Comparison of ENCODE assay signal across 31 cellular contexts in genomic region chr1:60008500-60008899, GRCh38.
"Had no signal": no experiment of that assay in that cellular context is flagged by ENCODE, and none has a peak within 500 bp of the region (broad histone marks: within the 10 kb centered on the region; RNA-seq: fewer than 3 reads in every experiment).

No MANE protein-coding gene starts in this region.

- H3K79me2 ChIP-seq: parathyroid adenoma had no signal

- ATAC-seq: naive thymus-derived CD8-positive, alpha-beta T cell; psoas muscle; right cardiac atrium; sciatic nerve; stimulated activated memory B cell treated with anti-CD40 and anti-IgM and Interleukin-4, amounts not matched to agents 10 μg/mL and 1 μg/mL and 100 μg/mL, for 72 hours; upper lobe of right lung had no signal

- H3K27ac Mint-ChIP-seq: naive B cell; naive thymus-derived CD8-positive, alpha-beta T cell; nephron progenitor cell; progenitor cell of endocrine pancreas; stimulated activated memory B cell treated with anti-CD40 and anti-IgM and Interleukin-4, amounts not matched to agents 10 μg/mL and 1 μg/mL and 100 μg/mL, for 72 hours; stimulated activated naive CD8-positive, alpha-beta T cell treated with anti-CD3 and anti-CD28 coated beads, Interleukin-15, Interleukin-2, amounts not matched to agents 100 ng/mL and 50 ng/mL, for 24 hours; type B pancreatic cell had no signal

- H3K4me2 ChIP-seq: smooth muscle cell had no signal

- H3K36me3 ChIP-seq: ovary, spleen, suprapubic skin, tibial artery, transverse colon, upper lobe of right lung, uterus had no signal

- H3K27me3 ChIP-seq: ovary, spleen, suprapubic skin, testis, tibial artery, transverse colon, upper lobe of right lung, uterus had no signal

- H3K9me3 Mint-ChIP-seq: naive thymus-derived CD8-positive, alpha-beta T cell; nephron progenitor cell; neural crest cell; stimulated activated memory B cell treated with anti-CD40 and anti-IgM and Interleukin-4, amounts not matched to agents 10 μg/mL and 1 μg/mL and 100 μg/mL, for 72 hours; stimulated activated naive CD8-positive, alpha-beta T cell treated with anti-CD3 and anti-CD28 coated beads, Interleukin-15, Interleukin-2, amounts not matched to agents 100 ng/mL and 50 ng/mL, for 24 hours; type B pancreatic cell had no signal

- H3K4me1 Mint-ChIP-seq: naive B cell; naive thymus-derived CD8-positive, alpha-beta T cell; nephron progenitor cell; neural crest cell; stimulated activated memory B cell treated with anti-CD40 and anti-IgM and Interleukin-4, amounts not matched to agents 10 μg/mL and 1 μg/mL and 100 μg/mL, for 72 hours had no signal

- H3K27me3 Mint-ChIP-seq: progenitor cell of endocrine pancreas, type B pancreatic cell had no signal

- H3K4me3 Mint-ChIP-seq: naive B cell; naive thymus-derived CD8-positive, alpha-beta T cell; nephron progenitor cell; neural crest cell; stimulated activated memory B cell treated with anti-CD40 and anti-IgM and Interleukin-4, amounts not matched to agents 10 μg/mL and 1 μg/mL and 100 μg/mL, for 72 hours; stimulated activated naive CD8-positive, alpha-beta T cell treated with anti-CD3 and anti-CD28 coated beads, Interleukin-15, Interleukin-2, amounts not matched to agents 100 ng/mL and 50 ng/mL, for 24 hours; type B pancreatic cell had no signal

- H3K9ac ChIP-seq: parathyroid adenoma had no signal

- H3K9me3 ChIP-seq: ovary, psoas muscle, spleen, suprapubic skin, testis, tibial artery, transverse colon, upper lobe of right lung, uterus had no signal

- DNase-seq: naive B cell; naive thymus-derived CD8-positive, alpha-beta T cell; nephron progenitor cell; occipital lobe; ovary; posterior cingulate gyrus; psoas muscle; right cardiac atrium; spleen; stimulated activated CD4-positive, alpha-beta T cell treated with anti-CD3 and anti-CD28 coated beads, Interleukin-12 subunit alpha, Interleukin-12 subunit beta, amount 100 ng/mL, for 4 hours; stimulated activated CD4-positive, alpha-beta T cell treated with anti-CD3 and anti-CD28 coated beads, Interleukin-1b, Interleukin-23, amount 100 ng/mL, for 48 hours; stimulated activated CD4-positive, alpha-beta T cell treated with anti-CD3 and anti-CD28 coated beads, Interleukin-4, amount 100 ng/mL, for 1 hour; stimulated activated CD4-positive, alpha-beta T cell treated with anti-CD3 and anti-CD28 coated beads, Interleukin-4, amount 100 ng/mL, for 4 hours; stimulated activated CD8-positive, alpha-beta memory T cell treated with anti-CD3 and anti-CD28 coated beads, Interleukin-4, amount 100 ng/mL, for 48 hours; stimulated activated naive CD4-positive, alpha-beta T cell; substantia nigra; testis; tibial artery; transverse colon; upper lobe of right lung; uterus had no signal

- H3K36me3 Mint-ChIP-seq: naive B cell; naive thymus-derived CD8-positive, alpha-beta T cell; stimulated activated memory B cell treated with anti-CD40 and anti-IgM and Interleukin-4, amounts not matched to agents 10 μg/mL and 1 μg/mL and 100 μg/mL, for 72 hours; type B pancreatic cell had no signal

- H3K27ac ChIP-seq: ovary, parathyroid adenoma, psoas muscle, skin epidermis, spleen, suprapubic skin, testis, tibial artery, transverse colon, upper lobe of right lung, uterus had no signal

- H3K4me3 ChIP-seq: ovary, psoas muscle, skin epidermis, smooth muscle cell, spleen, suprapubic skin, testis, tibial artery, transverse colon, upper lobe of right lung, uterus had no signal

- H2AFZ ChIP-seq: parathyroid adenoma had no signal

- H3K4me1 ChIP-seq: parathyroid adenoma, psoas muscle, spleen, testis, tibial artery, transverse colon, upper lobe of right lung, uterus had no signal
